In the genomic region with DNA sequence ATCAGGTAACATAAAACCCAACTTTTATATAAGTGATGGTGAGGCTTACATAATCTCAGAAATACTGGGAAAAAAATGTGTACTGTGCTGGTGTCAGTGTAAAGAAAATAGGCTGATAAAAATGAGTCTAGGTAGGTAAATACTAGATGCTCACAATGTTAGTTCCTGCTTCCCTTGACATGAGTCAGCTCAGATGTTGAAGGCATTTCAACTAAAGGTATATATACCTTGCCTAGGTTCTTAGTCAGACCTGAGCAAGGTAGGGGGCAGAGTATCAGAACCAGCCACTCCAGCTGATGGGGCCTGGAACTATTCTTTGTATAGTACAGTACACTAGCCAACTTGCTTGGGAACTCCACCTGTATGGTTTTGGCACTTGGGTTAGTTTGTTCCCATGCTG, we compare ENCODE assay signal across 23 cellular contexts. TPM values are rescaled to one million over a fixed set of nuclear protein-coding genes. Genes with fewer than 3 reads are reported as not detected.
DNase-seq lines count a peak whose midpoint lies in the region; ATAC-seq, FAIRE-seq and TF ChIP-seq lines count a peak whose summit lies in the region.
"Had no signal": no experiment of that assay in that cellular context is flagged by ENCODE, and none has a peak within 500 bp of the region (broad histone marks: within the 10 kb centered on the region; RNA-seq: fewer than 3 reads in every experiment).

No MANE protein-coding gene starts in this region.

- H3K4me1 ChIP-seq in foreskin keratinocyte, result no peaks in the 10 kb centered on the region
- no peaks in the 10 kb centered on the region for H3K4me1 ChIP-seq in lower lobe of right lung

- H3K9me3 ChIP-seq in lower lobe of right lung, result no peaks in the 10 kb centered on the region

- no peak for FAIRE-seq in bronchial epithelial cell (lab: Jason Lieb, UNC)
- FAIRE-seq: GM12892, H1 had no signal

- peak; percentile 18 for DNase-seq in DMS53 treated with DMSO at 0.1 percent for 48 hours (lab: John Stamatoyannopoulos, UW; ENCODE audit: unreplicated experiment)
- peak; percentile 48 for DNase-seq in bronchial epithelial cell (ENCODE audit: low read depth)
- DNase-seq in foreskin keratinocyte, result peak; percentile 13 to 63
- DNase-seq in kidney tubule cell (ENCODE audit: low spot score), result peak; percentile 34
- DNase-seq in lower lobe of right lung, result no peak
- DNase-seq in GM10248 (ENCODE audit: extremely low spot score), result no peak
- no peak for DNase-seq in activated CD8-positive, alpha-beta memory T cell treated with anti-CD3 and anti-CD28 coated beads for 24 hours
- DNase-seq in hepatic stellate cell (ENCODE audit: low spot score), result no peak
- DNase-seq: CD4-positive, alpha-beta memory T cell; COR-L47; DMS153; DMS79 treated with DMSO at 0.1 percent for 48 hours; GF-D8; GM23248; H7 had no signal

- TF ChIP-seq CTCF in bronchial epithelial cell (IDR thresholded peaks at IDR 0.05; ENCODE audit: insufficient read depth, low read length, severe bottlenecking) (no peak), foreskin keratinocyte (conservative IDR thresholded peaks at IDR 0.05) (no peak), lower lobe of right lung (IDR thresholded peaks at IDR 0.05) (no peak), GM10248 (IDR thresholded peaks at IDR 0.05; ENCODE audit: control extremely low read depth, extremely low read depth, low read depth, missing control alignments) (no peak)

- no peaks in the 10 kb centered on the region for H3K27me3 ChIP-seq in bronchial epithelial cell (ENCODE audit: control insufficient read depth, insufficient read depth, low read length)
- peaks cover 22% of the 10 kb centered on the region for H3K27me3 ChIP-seq in foreskin keratinocyte
- H3K27me3 ChIP-seq in lower lobe of right lung (ENCODE audit: low read depth), result no peaks in the 10 kb centered on the region

- POLR2A ChIA-PET in GM10248 (lab: Yijun Ruan, JAX), result no interaction called here

- H3K27ac ChIP-seq in foreskin keratinocyte (no peak overlapping the region), lower lobe of right lung (no peak overlapping the region)
- H3K27ac ChIP-seq: GM23248 had no signal

- H3K36me3 ChIP-seq in bronchial epithelial cell (ENCODE audit: control insufficient read depth, insufficient read depth, low read length) (no peaks in the 10 kb centered on the region), lower lobe of right lung (no peaks in the 10 kb centered on the region)

- CTCF ChIA-PET in GM10248 (lab: Yijun Ruan, JAX), result no interaction called here

- ATAC-seq in foreskin keratinocyte, result peak; percentile 77
- ATAC-seq in lower lobe of right lung, result no peak
- ATAC-seq: HCT116 had no signal

- H3K4me3 ChIP-seq in bronchial epithelial cell (ENCODE audit: low read depth, low read length), result no peak overlapping the region
- no peak overlapping the region for H3K4me3 ChIP-seq in lower lobe of right lung
- H3K4me3 ChIP-seq: GM23248 had no signal

- intact Hi-C loops in lower lobe of right lung (cut with DNase I), result no loop called here

RNA-seq across cellular contexts. Expression of a gene that starts 51.0 kb away (rescaled TPM):
- total RNA-seq in bronchial epithelial cell (not detected in 2 replicates), foreskin keratinocyte (0.88 and 1.2 TPM in 2 replicates), lower lobe of right lung (not detected)
- 0.31 and 0.69 TPM in 2 replicates for polyA plus RNA-seq in foreskin keratinocyte
- total RNA-seq: A172; A673; CD4-positive, alpha-beta memory T cell; Daoy; G401; GM23248 had no signal
- polyA plus RNA-seq: BJ, GM23248 had no signal

Comparison
In these comparisons a context has a peak if more than half of its experiments do, and no peak if none do; other contexts are left out.
1. DNase-seq: peak in DMS53 treated with DMSO at 0.1 percent for 48 hours (single experiment), bronchial epithelial cell (single experiment), foreskin keratinocyte (2 of 2) and kidney tubule cell (single experiment); none in lower lobe of right lung (single experiment), GM10248 (single experiment), activated CD8-positive, alpha-beta memory T cell treated with anti-CD3 and anti-CD28 coated beads for 24 hours (single experiment) and hepatic stellate cell (single experiment).